Comparison of ENCODE assay signal across 1 cellular context in the genomic region with DNA sequence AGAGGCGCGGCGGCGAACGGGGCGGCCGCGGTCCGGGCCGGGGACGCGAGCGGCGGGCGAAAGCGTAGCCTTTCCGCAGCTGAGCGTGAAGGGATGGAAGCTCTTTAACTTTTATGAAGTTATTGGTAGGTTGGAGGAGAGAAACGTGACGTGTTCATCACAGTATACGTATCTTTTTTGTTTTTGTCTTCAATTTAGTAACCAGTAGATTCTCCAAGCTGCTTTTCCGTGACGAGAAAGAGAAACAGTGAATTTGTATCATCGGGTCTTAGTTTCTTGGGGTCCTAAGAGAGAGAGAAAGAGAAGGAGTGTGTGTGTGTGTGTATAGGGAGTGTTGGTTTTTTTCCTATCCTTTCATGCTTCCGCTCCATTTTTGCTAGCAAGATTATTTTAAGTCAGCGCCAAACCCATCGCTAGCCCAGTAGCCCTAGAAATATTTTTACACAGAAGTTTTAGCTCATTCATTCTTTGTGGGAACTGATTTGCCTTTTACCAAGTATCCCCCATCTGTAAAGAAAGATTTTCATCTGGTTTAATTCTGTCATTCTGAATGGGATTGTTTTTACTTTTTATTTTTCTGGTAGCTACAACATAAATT.
TF ChIP-seq lines count a peak whose summit lies in the region.

No MANE protein-coding gene starts in this region.

TF ChIP-seq in K562, 482 proteins besides CTCF, POLR2A, EP300 and RAD21:
- TF ChIP-seq, protein P1, sequence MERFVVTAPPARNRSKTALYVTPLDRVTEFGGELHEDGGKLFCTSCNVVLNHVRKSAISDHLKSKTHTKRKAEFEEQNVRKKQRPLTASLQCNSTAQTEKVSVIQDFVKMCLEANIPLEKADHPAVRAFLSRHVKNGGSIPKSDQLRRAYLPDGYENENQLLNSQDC (CRISPR knock-in tag; IDR thresholded peaks at IDR 0.05) = no peak
- TF ChIP-seq KDM1A (IDR thresholded peaks at IDR 0.05) (no peak), C11orf30 (IDR thresholded peaks at IDR 0.05; ENCODE audit: low read depth) (no peak), CBFB (CRISPR knock-in tag; IDR thresholded peaks at IDR 0.05) (no peak)
- TF ChIP-seq, protein P2, sequence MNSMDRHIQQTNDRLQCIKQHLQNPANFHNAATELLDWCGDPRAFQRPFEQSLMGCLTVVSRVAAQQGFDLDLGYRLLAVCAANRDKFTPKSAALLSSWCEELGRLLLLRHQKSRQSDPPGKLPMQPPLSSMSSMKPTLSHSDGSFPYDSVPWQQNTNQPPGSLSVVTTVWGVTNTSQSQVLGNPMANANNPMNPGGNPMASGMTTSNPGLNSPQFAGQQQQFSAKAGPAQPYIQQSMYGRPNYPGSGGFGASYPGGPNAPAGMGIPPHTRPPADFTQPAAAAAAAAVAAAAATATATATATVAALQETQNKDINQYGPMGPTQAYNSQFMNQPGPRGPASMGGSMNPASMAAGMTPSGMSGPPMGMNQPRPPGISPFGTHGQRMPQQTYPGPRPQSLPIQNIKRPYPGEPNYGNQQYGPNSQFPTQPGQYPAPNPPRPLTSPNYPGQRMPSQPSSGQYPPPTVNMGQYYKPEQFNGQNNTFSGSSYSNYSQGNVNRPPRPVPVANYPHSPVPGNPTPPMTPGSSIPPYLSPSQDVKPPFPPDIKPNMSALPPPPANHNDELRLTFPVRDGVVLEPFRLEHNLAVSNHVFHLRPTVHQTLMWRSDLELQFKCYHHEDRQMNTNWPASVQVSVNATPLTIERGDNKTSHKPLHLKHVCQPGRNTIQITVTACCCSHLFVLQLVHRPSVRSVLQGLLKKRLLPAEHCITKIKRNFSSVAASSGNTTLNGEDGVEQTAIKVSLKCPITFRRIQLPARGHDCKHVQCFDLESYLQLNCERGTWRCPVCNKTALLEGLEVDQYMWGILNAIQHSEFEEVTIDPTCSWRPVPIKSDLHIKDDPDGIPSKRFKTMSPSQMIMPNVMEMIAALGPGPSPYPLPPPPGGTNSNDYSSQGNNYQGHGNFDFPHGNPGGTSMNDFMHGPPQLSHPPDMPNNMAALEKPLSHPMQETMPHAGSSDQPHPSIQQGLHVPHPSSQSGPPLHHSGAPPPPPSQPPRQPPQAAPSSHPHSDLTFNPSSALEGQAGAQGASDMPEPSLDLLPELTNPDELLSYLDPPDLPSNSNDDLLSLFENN (IDR thresholded peaks at IDR 0.05; ENCODE audit: low read depth in 2 of 2, low read length in 2 of 2) = no peak
TF ChIP-seq in K562: peak in this region for 0.
